In genomic region chr22:17779286-17780115, GRCh38 we compare ENCODE assay signal across 9 cellular contexts. TPM values are rescaled to one million over a fixed set of nuclear protein-coding genes. Genes with fewer than 3 reads are reported as not detected.
A peak's percentile ranks its signal among the peaks of the same experiment; 100 is the strongest.
DNase-seq lines count a peak whose midpoint lies in the region; ATAC-seq and TF ChIP-seq lines count a peak whose summit lies in the region.
"Had no signal": no experiment of that assay in that cellular context is flagged by ENCODE, and none has a peak within 500 bp of the region (broad histone marks: within the 10 kb centered on the region; RNA-seq: fewer than 3 reads in every experiment).

No MANE protein-coding gene starts in this region.

- H3K4me2 ChIP-seq in PC-9, result no peak overlapping the region

- H3K79me2 ChIP-seq in PC-9 (ENCODE audit: low read depth), result no peaks in the 10 kb centered on the region

- H3K4me3 ChIP-seq in right atrium auricular region (no peak overlapping the region), PC-9 (no peak overlapping the region)
- H3K4me3 ChIP-seq: SJSA1 had no signal

- peak overlapping the region; percentile 81 for H3K27ac Mint-ChIP-seq in stimulated activated effector memory CD8-positive, alpha-beta T cell treated with anti-CD3 and anti-CD28 coated beads, Interleukin-12 subunit alpha, Interleukin-12 subunit beta, amount 100 ng/mL, for 72 hours

- H3K4me3 Mint-ChIP-seq in stimulated activated effector memory CD8-positive, alpha-beta T cell treated with anti-CD3 and anti-CD28 coated beads, Interleukin-12 subunit alpha, Interleukin-12 subunit beta, amount 100 ng/mL, for 72 hours, result peak overlapping the region; percentile 91

- no peaks in the 10 kb centered on the region for H3K9me3 Mint-ChIP-seq in stimulated activated effector memory CD8-positive, alpha-beta T cell treated with anti-CD3 and anti-CD28 coated beads, Interleukin-12 subunit alpha, Interleukin-12 subunit beta, amount 100 ng/mL, for 72 hours

- POLR2A ChIA-PET in PC-9 (lab: Charles Lee; ENCODE audit: unreplicated experiment), result no interaction called here

- H3K27me3 ChIP-seq in right atrium auricular region (no peaks in the 10 kb centered on the region), PC-9 (ENCODE audit: insufficient read depth, low read depth) (no peaks in the 10 kb centered on the region)
- H3K27me3 ChIP-seq: SJSA1 had no signal

- H4K20me1 ChIP-seq in PC-9 (ENCODE audit: insufficient read depth), result no peaks in the 10 kb centered on the region

- H3K4me1 ChIP-seq in right atrium auricular region (peaks cover 0 to 19% of the 10 kb centered on the region in 2 donors), PC-9 (replicated peaks; ENCODE audit: insufficient read depth) (peaks cover 16% of the 10 kb centered on the region)

- CTCF ChIA-PET in PC-9 (lab: Charles Lee), result no interaction called here

- DNase-seq in Right ventricle myocardium inferior (ENCODE audit: missing footprints) (peak; percentile 25), right atrium auricular region (ENCODE audit: low spot score) (no peak), SK-N-DZ (ENCODE audit: low spot score) (peak; percentile 76), PC-9 (no peak), DMS79 (lab: John Stamatoyannopoulos, UW) (no peak)
- peak in 1 of 2 donors; percentile 74 for DNase-seq in stimulated activated effector memory CD8-positive, alpha-beta T cell treated with anti-CD3 and anti-CD28 coated beads, Interleukin-12 subunit alpha, Interleukin-12 subunit beta, amount 100 ng/mL, for 72 hours (ENCODE audit: low spot score in 2 of 2)

- peaks cover 68% of the 10 kb centered on the region for H3K4me1 Mint-ChIP-seq in stimulated activated effector memory CD8-positive, alpha-beta T cell treated with anti-CD3 and anti-CD28 coated beads, Interleukin-12 subunit alpha, Interleukin-12 subunit beta, amount 100 ng/mL, for 72 hours

- no peaks in the 10 kb centered on the region for H3F3A ChIP-seq in PC-9 (ENCODE audit: insufficient read depth, low read depth)

- H3K27ac ChIP-seq in right atrium auricular region (no peak overlapping the region), PC-9 (no peak overlapping the region)
- H3K27ac ChIP-seq: SJSA1 had no signal

- H3K36me3 Mint-ChIP-seq in stimulated activated effector memory CD8-positive, alpha-beta T cell treated with anti-CD3 and anti-CD28 coated beads, Interleukin-12 subunit alpha, Interleukin-12 subunit beta, amount 100 ng/mL, for 72 hours, result peaks cover 5% of the 10 kb centered on the region

- no peak for ATAC-seq in Right ventricle myocardium inferior
- peak; percentile 45 for ATAC-seq in HG02610 (IDR thresholded peaks at IDR 0.05; ENCODE audit: unreplicated experiment)
- peak; percentile 22 for ATAC-seq in stimulated activated effector memory CD8-positive, alpha-beta T cell treated with anti-CD3 and anti-CD28 coated beads, Interleukin-12 subunit alpha, Interleukin-12 subunit beta, amount 100 ng/mL, for 72 hours
- ATAC-seq in HG03039 (IDR thresholded peaks at IDR 0.05; ENCODE audit: unreplicated experiment), result no peak

- BruUV-seq in PC-9 (replicated peaks; lab: Mats Ljungman, UMichigan), result no TSS peak

- intact Hi-C loops in Right ventricle myocardium inferior (cut with DNase I) (no loop called here), PC-9 (cut with micrococcal nuclease; ENCODE audit: unreplicated experiment) (no loop called here)

- no peaks in the 10 kb centered on the region for H3K9me2 ChIP-seq in PC-9 (ENCODE audit: insufficient read depth)

- no peak for TF ChIP-seq CTCF in right atrium auricular region (IDR thresholded peaks at IDR 0.05)
- no peak for TF ChIP-seq CTCF in PC-9 (conservative IDR thresholded peaks at IDR 0.05)

- H3K9me3 ChIP-seq in right atrium auricular region, result no peaks in the 10 kb centered on the region
- H3K9me3 ChIP-seq in PC-9 (ENCODE audit: insufficient read depth, low read depth), result no peaks in the 10 kb centered on the region
- H3K9me3 ChIP-seq: SJSA1 had no signal

- H2AFZ ChIP-seq in PC-9, result no peak overlapping the region

- H3K36me3 ChIP-seq in right atrium auricular region, result no peaks in the 10 kb centered on the region
- H3K36me3 ChIP-seq in PC-9 (ENCODE audit: low read depth), result no peaks in the 10 kb centered on the region
- H3K36me3 ChIP-seq: SJSA1 had no signal

RNA-seq across cellular contexts. Expression of gene BID, which starts 5.2 kb away (rescaled TPM):
- total RNA-seq in Right ventricle myocardium inferior (23.2 TPM), right atrium auricular region (10 to 100 TPM; 10.5 to 14.1 TPM), PC-9 (2021) (44.4 and 59.0 TPM in 2 replicates)
- 91.3 and 98.4 TPM in 2 replicates for polyA plus RNA-seq in SK-N-DZ (2014; cell fraction: cytosol; rRNA removed)
- polyA plus RNA-seq in SK-N-DZ (2014; cell fraction: nucleus; rRNA removed), result 69.5 and 119 TPM in 2 replicates

Comparison
In these comparisons a context has a peak if more than half of its experiments do, and no peak if none do; other contexts are left out.
1. DNase-seq: peak in Right ventricle myocardium inferior (single experiment) and SK-N-DZ (single experiment); none in right atrium auricular region (single experiment), PC-9 (0 of 2) and DMS79 (single experiment).
2. ATAC-seq: peak in HG02610 (single experiment) and stimulated activated effector memory CD8-positive, alpha-beta T cell treated with anti-CD3 and anti-CD28 coated beads, Interleukin-12 subunit alpha, Interleukin-12 subunit beta, amount 100 ng/mL, for 72 hours (single experiment); none in Right ventricle myocardium inferior (single experiment) and HG03039 (single experiment).